Comparison of ENCODE assay signal across 17 cellular contexts in the genomic region with DNA sequence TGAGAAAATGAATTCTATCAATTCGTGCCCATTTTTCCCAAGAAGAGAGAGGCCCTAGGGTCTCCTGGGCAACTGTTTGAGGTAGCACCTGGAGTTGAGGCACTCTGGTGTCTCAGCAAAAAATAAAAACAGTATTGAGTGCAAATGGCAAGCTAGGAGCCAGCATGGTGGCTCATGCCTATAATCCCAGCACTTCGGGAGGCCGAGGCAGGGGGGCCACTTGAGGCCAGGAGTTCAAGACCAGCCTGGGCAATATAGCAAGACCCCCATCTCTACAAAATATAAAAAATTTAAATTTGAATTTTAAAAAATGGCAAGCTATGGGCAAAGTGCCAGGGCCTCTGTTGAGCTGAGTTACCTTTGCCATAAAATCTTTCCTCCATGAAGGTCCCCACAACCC.
DNase-seq lines count a peak whose midpoint lies in the region; ATAC-seq and TF ChIP-seq lines count a peak whose summit lies in the region.
"Had no signal": no experiment of that assay in that cellular context is flagged by ENCODE, and none has a peak within 500 bp of the region (broad histone marks: within the 10 kb centered on the region; RNA-seq: fewer than 3 reads in every experiment).

No MANE protein-coding gene starts in this region.

- H3K4me1 Mint-ChIP-seq in T-helper 17 cell = peaks cover 31% of the 10 kb centered on the region
- peaks cover 44% of the 10 kb centered on the region for H3K4me1 Mint-ChIP-seq in chondrocyte (ENCODE audit: low read depth)

- H3K27me3 Mint-ChIP-seq in T-helper 17 cell (no peaks in the 10 kb centered on the region), chondrocyte (ENCODE audit: low read depth) (no peaks in the 10 kb centered on the region)
- H3K27me3 Mint-ChIP-seq: CD8-positive, alpha-beta memory T cell had no signal

- H3K79me2 ChIP-seq in ACC112 (ENCODE audit: control insufficient read depth, insufficient read depth, low read length, unreplicated experiment) (no peaks in the 10 kb centered on the region), osteoblast (ENCODE audit: insufficient read depth, low read length) (peaks cover under 1% of the 10 kb centered on the region)

- ATAC-seq in T-helper 17 cell = no peak
- no peak for ATAC-seq in HG03108 (IDR thresholded peaks at IDR 0.05; ENCODE audit: unreplicated experiment)
- ATAC-seq in GM19035 (IDR thresholded peaks at IDR 0.05; ENCODE audit: unreplicated experiment) = no peak
- ATAC-seq: HCT116, HepG2 had no signal

- no peak overlapping the region for H3K4me3 ChIP-seq in ACC112 (ENCODE audit: low read depth, low read length)
- H3K4me3 ChIP-seq in osteoblast (ENCODE audit: insufficient read depth, low read length) = no peak overlapping the region
- H3K4me3 ChIP-seq: BLaER1 had no signal

- H3K4me2 ChIP-seq in osteoblast (ENCODE audit: insufficient read depth, low read length) = peak overlapping the region; percentile 23
- H3K4me2 ChIP-seq: BLaER1 had no signal

- H3K4me3 Mint-ChIP-seq in T-helper 17 cell = no peak overlapping the region
- no peak overlapping the region for H3K4me3 Mint-ChIP-seq in chondrocyte (ENCODE audit: unreplicated experiment)
- H3K4me3 Mint-ChIP-seq: CD8-positive, alpha-beta memory T cell had no signal

- peak overlapping the region; percentile 69 for H3K27ac Mint-ChIP-seq in T-helper 17 cell
- peak overlapping the region; percentile 94 for H3K27ac Mint-ChIP-seq in chondrocyte (ENCODE audit: unreplicated experiment)

- peaks cover 53% of the 10 kb centered on the region for H3K4me1 ChIP-seq in ACC112 (ENCODE audit: control insufficient read depth, insufficient read depth, low read length, unreplicated experiment)
- H3K4me1 ChIP-seq in osteoblast (ENCODE audit: insufficient read depth, low read length) = peaks cover 49% of the 10 kb centered on the region
- H3K4me1 ChIP-seq: Caco-2 had no signal

- H3K27ac ChIP-seq in ACC112 (ENCODE audit: low read depth, low read length) (peak overlapping the region; percentile 99), osteoblast (ENCODE audit: low read depth, low read length) (peak overlapping the region; percentile 97)
- H3K27ac ChIP-seq: 22Rv1, BLaER1 had no signal

- H2AFZ ChIP-seq in ACC112 (ENCODE audit: low read length, unreplicated experiment) (no peak overlapping the region), osteoblast (ENCODE audit: low read length) (no peak overlapping the region)

- H4K20me1 ChIP-seq in osteoblast (ENCODE audit: insufficient read depth, low read length) = no peaks in the 10 kb centered on the region
- H4K20me1 ChIP-seq: BLaER1 had no signal

- TF ChIP-seq CTCF in chondrocyte (IDR thresholded peaks at IDR 0.05) = no peak
- no peak for TF ChIP-seq CTCF in osteoblast (IDR thresholded peaks at IDR 0.05; ENCODE audit: extremely low read depth, low read depth, low read length)

- DNase-seq in T-helper 17 cell (no peak), chondrocyte (ENCODE audit: low spot score) (no peak), osteoblast (ENCODE audit: insufficient read length, low spot score, missing footprints) (no peak), DMS153 treated with DMSO at 0.1 percent for 48 hours (lab: John Stamatoyannopoulos, UW; ENCODE audit: unreplicated experiment) (no peak), medulla oblongata (ENCODE audit: extremely low spot score) (no peak)
- DNase-seq: AML-193; Caco-2; CD8-positive, alpha-beta memory T cell; DMS53; GF-D8 had no signal

- H3K9me3 ChIP-seq in T-helper 17 cell (ENCODE audit: control insufficient read depth, low read length, poor library complexity, severe bottlenecking) (no peaks in the 10 kb centered on the region), osteoblast (ENCODE audit: low read depth, low read length) (no peaks in the 10 kb centered on the region)
- H3K9me3 ChIP-seq: BLaER1, Caco-2 had no signal

- H3K36me3 ChIP-seq in ACC112 (ENCODE audit: insufficient read depth, low read length) = no peaks in the 10 kb centered on the region; the same call in 1 of the 2 replicates
- H3K36me3 ChIP-seq in osteoblast (ENCODE audit: insufficient read depth, low read length) = peaks cover 45% of the 10 kb centered on the region

- H3K9me3 Mint-ChIP-seq in chondrocyte (ENCODE audit: low read depth) = no peaks in the 10 kb centered on the region
- H3K9me3 Mint-ChIP-seq: CD8-positive, alpha-beta memory T cell had no signal

- H3K36me3 Mint-ChIP-seq in T-helper 17 cell (ENCODE audit: low read depth) (peaks cover 32% of the 10 kb centered on the region), chondrocyte (ENCODE audit: low read depth) (peaks cover 16% of the 10 kb centered on the region)

- no peaks in the 10 kb centered on the region for H3K27me3 ChIP-seq in ACC112 (ENCODE audit: insufficient read depth, low read length)
- no peaks in the 10 kb centered on the region for H3K27me3 ChIP-seq in osteoblast (ENCODE audit: insufficient read depth, low read length)
- H3K27me3 ChIP-seq: BLaER1 had no signal
